In genomic region chr19:36142046-36142445, GRCh38 we compare ENCODE assay signal across 11 cellular contexts. TPM values are rescaled to one million over a fixed set of nuclear protein-coding genes. Genes with fewer than 3 reads are reported as not detected.
DNase-seq lines count a peak whose midpoint lies in the region; ATAC-seq and TF ChIP-seq lines count a peak whose summit lies in the region.
"Had no signal": no experiment of that assay in that cellular context is flagged by ENCODE, and none has a peak within 500 bp of the region (broad histone marks: within the 10 kb centered on the region; RNA-seq: fewer than 3 reads in every experiment).

No MANE protein-coding gene starts in this region.

- no peaks in the 10 kb centered on the region for H3K9me3 Mint-ChIP-seq in activated CD4-positive, alpha-beta T cell treated with anti-CD3 and anti-CD28 coated beads, Interleukin-2, amount 10 ng/mL, durations not matched to agents 24 days and 14 days
- peaks cover 9% of the 10 kb centered on the region for H3K9me3 Mint-ChIP-seq in glutamatergic neuron (ENCODE audit: unreplicated experiment)

- peak overlapping the region; percentile 89 for H3K4me3 Mint-ChIP-seq in activated CD4-positive, alpha-beta T cell treated with anti-CD3 and anti-CD28 coated beads, Interleukin-2, amount 10 ng/mL, durations not matched to agents 24 days and 14 days
- H3K4me3 Mint-ChIP-seq in glutamatergic neuron (ENCODE audit: unreplicated experiment): peak overlapping the region; percentile 96

- no peak for DNase-seq in activated CD4-positive, alpha-beta T cell treated with anti-CD3 and anti-CD28 coated beads, Interleukin-2, amount 10 ng/mL, durations not matched to agents 24 days and 14 days
- DNase-seq in activated CD4-positive, alpha-beta T cell treated with anti-CD3 and anti-CD28 coated beads, Interleukin-2, amount 50 U/mL, for 48 hours: no peak
- DNase-seq in RWPE2 (ENCODE audit: low spot score): no peak
- no peak for DNase-seq in glutamatergic neuron
- no peak for DNase-seq in NCI-H510A (lab: John Stamatoyannopoulos, UW)
- no peak for DNase-seq in AG20443 (ENCODE audit: low spot score)

- H3K36me3 Mint-ChIP-seq in activated CD4-positive, alpha-beta T cell treated with anti-CD3 and anti-CD28 coated beads, Interleukin-2, amount 10 ng/mL, durations not matched to agents 24 days and 14 days (ENCODE audit: low read depth): peaks cover 51% of the 10 kb centered on the region
- H3K36me3 Mint-ChIP-seq in glutamatergic neuron (ENCODE audit: unreplicated experiment): peaks cover 8% of the 10 kb centered on the region

- peaks cover 20% of the 10 kb centered on the region for H3K4me1 Mint-ChIP-seq in activated CD4-positive, alpha-beta T cell treated with anti-CD3 and anti-CD28 coated beads, Interleukin-2, amount 10 ng/mL, durations not matched to agents 24 days and 14 days
- peaks cover 7% of the 10 kb centered on the region for H3K4me1 Mint-ChIP-seq in glutamatergic neuron (ENCODE audit: low read depth, unreplicated experiment)

- H3K27ac ChIP-seq in RWPE2 (ENCODE audit: poor library complexity, severe bottlenecking) (peak overlapping the region; percentile 95), skeletal muscle tissue (ENCODE audit: low read depth, low read length) (peak overlapping the region; percentile 100)
- H3K27ac ChIP-seq: KMS-11 had no signal

- no peak for ATAC-seq in RWPE2 (ENCODE audit: low read depth)
- no peak for ATAC-seq in HG03565 (IDR thresholded peaks at IDR 0.05; ENCODE audit: unreplicated experiment)

- no peaks in the 10 kb centered on the region for H3K27me3 Mint-ChIP-seq in activated CD4-positive, alpha-beta T cell treated with anti-CD3 and anti-CD28 coated beads, Interleukin-2, amount 10 ng/mL, durations not matched to agents 24 days and 14 days
- peaks cover 12% of the 10 kb centered on the region for H3K27me3 Mint-ChIP-seq in glutamatergic neuron (ENCODE audit: unreplicated experiment)

- no peak overlapping the region for H3K4me3 ChIP-seq in RWPE2 (ENCODE audit: severe bottlenecking)
- H3K4me3 ChIP-seq in skeletal muscle tissue (ENCODE audit: low read length in 3 of 3): peak overlapping the region in 1 of 3 donors; percentile 64

- H3K36me3 ChIP-seq in RWPE2 (ENCODE audit: low read depth): peaks cover 49% of the 10 kb centered on the region
- H3K36me3 ChIP-seq in skeletal muscle tissue (ENCODE audit: control insufficient read depth in 3 of 3, insufficient read depth in 3 of 3, low read length in 3 of 3): peaks cover 40 to 44% (median 42%) of the 10 kb centered on the region in 3 donors

- no peak for TF ChIP-seq CTCF in RWPE2 (IDR thresholded peaks at IDR 0.05; ENCODE audit: poor library complexity, severe bottlenecking)
- no peak for TF ChIP-seq CTCF in glutamatergic neuron (IDR thresholded peaks at IDR 0.05; ENCODE audit: partially characterized antibody, unreplicated experiment)

- H3K9ac ChIP-seq in skeletal muscle tissue (ENCODE audit: low read depth in 1 of 3, low read length in 3 of 3): no peak overlapping the region
- H3K9ac ChIP-seq: KMS-11 had no signal

- intact Hi-C loops in activated CD4-positive, alpha-beta T cell treated with anti-CD3 and anti-CD28 coated beads, Interleukin-2, amount 10 ng/mL, durations not matched to agents 24 days and 14 days (cut with micrococcal nuclease): no loop called here

- H3K9me3 ChIP-seq in RWPE2 (ENCODE audit: severe bottlenecking) (no peaks in the 10 kb centered on the region), skeletal muscle tissue (ENCODE audit: control insufficient read depth in 3 of 3, low read length in 3 of 3) (no peaks in the 10 kb centered on the region)

- H3K4me1 ChIP-seq in RWPE2 (ENCODE audit: insufficient read depth, poor library complexity, severe bottlenecking): peaks cover 3% of the 10 kb centered on the region
- peaks cover 9 to 31% (median 13%) of the 10 kb centered on the region in 3 donors for H3K4me1 ChIP-seq in skeletal muscle tissue (ENCODE audit: control insufficient read depth in 3 of 3, insufficient read depth in 3 of 3, low read length in 3 of 3)

- H3K27me3 ChIP-seq in RWPE2 (ENCODE audit: insufficient read depth, poor library complexity, severe bottlenecking) (no peaks in the 10 kb centered on the region), skeletal muscle tissue (ENCODE audit: control insufficient read depth in 3 of 3, insufficient read depth in 3 of 3, low read length in 3 of 3) (no peaks in the 10 kb centered on the region)

- H3K27ac Mint-ChIP-seq in activated CD4-positive, alpha-beta T cell treated with anti-CD3 and anti-CD28 coated beads, Interleukin-2, amount 10 ng/mL, durations not matched to agents 24 days and 14 days: no peak overlapping the region
- no peak overlapping the region for H3K27ac Mint-ChIP-seq in glutamatergic neuron (ENCODE audit: unreplicated experiment)

RNA-seq across cellular contexts. Expression of gene CAPNS1, which starts 2.2 kb away (rescaled TPM):
- total RNA-seq in activated CD4-positive, alpha-beta T cell treated with anti-CD3 and anti-CD28 coated beads, Interleukin-2, amount 10 ng/mL, durations not matched to agents 24 days and 14 days: 351 and 362 TPM in 2 replicates
- total RNA-seq in glutamatergic neuron (ENCODE audit: unreplicated experiment) (478 TPM), skeletal muscle tissue (195 TPM)

RNA-seq across cellular contexts. Expression of gene COX7A1, which starts 10.2 kb away (rescaled TPM):
- total RNA-seq in activated CD4-positive, alpha-beta T cell treated with anti-CD3 and anti-CD28 coated beads, Interleukin-2, amount 10 ng/mL, durations not matched to agents 24 days and 14 days: not detected in 2 replicates
- total RNA-seq in glutamatergic neuron (ENCODE audit: unreplicated experiment) (62.3 TPM), skeletal muscle tissue (141 TPM)
- total RNA-seq: G401, mononuclear cell had no signal

RNA-seq across cellular contexts. Expression of gene TBCB, which starts 26.8 kb away (rescaled TPM):
- 129 and 133 TPM in 2 replicates for total RNA-seq in activated CD4-positive, alpha-beta T cell treated with anti-CD3 and anti-CD28 coated beads, Interleukin-2, amount 10 ng/mL, durations not matched to agents 24 days and 14 days
- total RNA-seq in glutamatergic neuron (ENCODE audit: unreplicated experiment) (337 TPM), skeletal muscle tissue (97.6 TPM)

RNA-seq across cellular contexts. Expression of gene POLR2I, which starts 27.4 kb away (rescaled TPM):
- total RNA-seq in activated CD4-positive, alpha-beta T cell treated with anti-CD3 and anti-CD28 coated beads, Interleukin-2, amount 10 ng/mL, durations not matched to agents 24 days and 14 days: 83.4 and 86.3 TPM in 2 replicates
- 79.2 TPM for total RNA-seq in glutamatergic neuron (ENCODE audit: unreplicated experiment)
- 121 TPM for total RNA-seq in skeletal muscle tissue

RNA-seq across cellular contexts. Expression of gene OVOL3, which starts 31.1 kb away (rescaled TPM):
- total RNA-seq in activated CD4-positive, alpha-beta T cell treated with anti-CD3 and anti-CD28 coated beads, Interleukin-2, amount 10 ng/mL, durations not matched to agents 24 days and 14 days: not detected in 2 replicates
- total RNA-seq in glutamatergic neuron (ENCODE audit: unreplicated experiment) (not detected), skeletal muscle tissue (not detected)
- total RNA-seq: G401, mononuclear cell had no signal

Comparison
In these comparisons a context has a peak if more than half of its experiments do, and no peak if none do; other contexts are left out.
1. RNA of gene COX7A1, which starts 10.2 kb away (total RNA-seq): 141 TPM in skeletal muscle tissue (single experiment) and 62.3 TPM in glutamatergic neuron (single experiment); not detected in activated CD4-positive, alpha-beta T cell treated with anti-CD3 and anti-CD28 coated beads, Interleukin-2, amount 10 ng/mL, durations not matched to agents 24 days and 14 days; every median in the first group is over 10 times any median in the second.